ENCODE assay signal across 9 cellular contexts in genomic region chr4:98997176-98997575, GRCh38. TPM values are rescaled to one million over a fixed set of nuclear protein-coding genes. Genes with fewer than 3 reads are reported as not detected.
DNase-seq lines count a peak whose midpoint lies in the region; ATAC-seq and TF ChIP-seq lines count a peak whose summit lies in the region.
"Had no signal": no experiment of that assay in that cellular context is flagged by ENCODE, and none has a peak within 500 bp of the region (broad histone marks: within the 10 kb centered on the region; RNA-seq: fewer than 3 reads in every experiment).

No MANE protein-coding gene starts in this region.

- no peak for TF ChIP-seq CTCF in CD8-positive, alpha-beta T cell (IDR thresholded peaks at IDR 0.05)

- peaks cover 2% of the 10 kb centered on the region for H3K36me3 Mint-ChIP-seq in CD8-positive, alpha-beta T cell
- no peaks in the 10 kb centered on the region for H3K36me3 Mint-ChIP-seq in activated T-helper 17 cell treated with anti-CD3 and anti-CD28 coated beads, Interleukin-2, amount 50 U/mL, for 72 hours (ENCODE audit: low read depth)

- H3K9me3 Mint-ChIP-seq in CD8-positive, alpha-beta T cell: no peaks in the 10 kb centered on the region
- H3K9me3 Mint-ChIP-seq in activated T-helper 17 cell treated with anti-CD3 and anti-CD28 coated beads, Interleukin-2, amount 50 U/mL, for 72 hours: no peaks in the 10 kb centered on the region

- peaks cover 21% of the 10 kb centered on the region for H3K4me1 ChIP-seq in CD8-positive, alpha-beta T cell (ENCODE audit: insufficient read depth, low read length)
- H3K4me1 ChIP-seq in HUES48 (ENCODE audit: control insufficient read depth, insufficient read depth, low read length) (peaks cover 30% of the 10 kb centered on the region), mesodermal cell (ENCODE audit: control insufficient read depth, insufficient read depth, low read length, poor library complexity, severe bottlenecking) (no peaks in the 10 kb centered on the region)

- 0 out of 2 replicates have a peak overlapping the region, but pooled peaks have one; percentile 99 for H3K9ac ChIP-seq in HUES48 (ENCODE audit: low read depth, low read length)

- no peaks in the 10 kb centered on the region for H3K27me3 Mint-ChIP-seq in CD8-positive, alpha-beta T cell (ENCODE audit: low read depth)
- H3K27me3 Mint-ChIP-seq in activated T-helper 17 cell treated with anti-CD3 and anti-CD28 coated beads, Interleukin-2, amount 50 U/mL, for 72 hours: no peaks in the 10 kb centered on the region

- POLR2A ChIA-PET in CD8-positive, alpha-beta T cell (lab: Charles Lee): interaction anchor here (3.3 kb wide), 1 partner anchor 91 kb away, joined by 52 read pairs; the partner anchor contains the start of gene ADH5

- DNase-seq in CD8-positive, alpha-beta T cell: no peak
- no peak for DNase-seq in epidermal melanocyte (ENCODE audit: insufficient read length, low spot score)
- no peak for DNase-seq in HUDEP-2 (lab: John Stamatoyannopoulos, UW; ENCODE audit: unreplicated experiment in 76 of 76)
- DNase-seq: NCI-H510A had no signal

- H3K9me3 ChIP-seq in CD8-positive, alpha-beta T cell (ENCODE audit: low read length): no peaks in the 10 kb centered on the region
- no peaks in the 10 kb centered on the region for H3K9me3 ChIP-seq in HUES48 (ENCODE audit: control insufficient read depth, insufficient read depth, low read length)
- H3K9me3 ChIP-seq in mesodermal cell (ENCODE audit: control insufficient read depth, low read length): no peaks in the 10 kb centered on the region

- H3K27me3 ChIP-seq in CD8-positive, alpha-beta T cell (ENCODE audit: insufficient read depth, low read length): no peaks in the 10 kb centered on the region
- H3K27me3 ChIP-seq in HUES48 (ENCODE audit: control insufficient read depth, insufficient read depth, low read length): no peaks in the 10 kb centered on the region

- CTCF ChIA-PET in CD8-positive, alpha-beta T cell (lab: Charles Lee): interaction anchor here (3.7 to 10.2 kb wide), 2 partner anchors 58 to 68 kb away, joined by 23 to 251 read pairs; partner anchors contain the start of gene EIF4E

- no peak overlapping the region for H3K27ac Mint-ChIP-seq in CD8-positive, alpha-beta T cell
- H3K27ac Mint-ChIP-seq in activated T-helper 17 cell treated with anti-CD3 and anti-CD28 coated beads, Interleukin-2, amount 50 U/mL, for 72 hours: no peak overlapping the region

- H3K4me3 Mint-ChIP-seq in CD8-positive, alpha-beta T cell: peak overlapping the region; percentile 4
- H3K4me3 Mint-ChIP-seq in activated T-helper 17 cell treated with anti-CD3 and anti-CD28 coated beads, Interleukin-2, amount 50 U/mL, for 72 hours: peak overlapping the region; percentile 84

- H3K4me1 Mint-ChIP-seq in CD8-positive, alpha-beta T cell (ENCODE audit: low read depth): peaks cover 54% of the 10 kb centered on the region
- peaks cover 30% of the 10 kb centered on the region for H3K4me1 Mint-ChIP-seq in activated T-helper 17 cell treated with anti-CD3 and anti-CD28 coated beads, Interleukin-2, amount 50 U/mL, for 72 hours

- WGBS in mesodermal cell (ENCODE audit: insufficient coverage in 2 of 2), 2 experiments: 77 to 81% methylated on average over 3 of the region's 6 CpGs

- H3K36me3 ChIP-seq in CD8-positive, alpha-beta T cell (ENCODE audit: insufficient read depth, low read length): no peaks in the 10 kb centered on the region
- H3K36me3 ChIP-seq in HUES48 (ENCODE audit: control insufficient read depth, insufficient read depth, low read length): no peaks in the 10 kb centered on the region
- no peaks in the 10 kb centered on the region for H3K36me3 ChIP-seq in mesodermal cell (ENCODE audit: control insufficient read depth, insufficient read depth, low read length)

- intact Hi-C loops in CD8-positive, alpha-beta T cell (cut with DNase I, micrococcal nuclease): loop anchor here (1.0 to 10.0 kb wide), 10 partner anchors 45 to 950 kb away; partner anchors contain the start of genes LAMTOR3 (in 2 of the 2) and DNAJB14 (in 1 of the 2)

- no peak overlapping the region for H3K27ac ChIP-seq in CD8-positive, alpha-beta T cell (ENCODE audit: low read depth, low read length)
- H3K27ac ChIP-seq in HUES48 (ENCODE audit: low read depth, low read length) (peak overlapping the region; percentile 40), mesodermal cell (ENCODE audit: low read depth, low read length, severe bottlenecking) (no peak overlapping the region)

- ATAC-seq in CD8-positive, alpha-beta T cell: no peak
- no peak for ATAC-seq in activated T-helper 17 cell treated with anti-CD3 and anti-CD28 coated beads, Interleukin-2, amount 50 U/mL, for 72 hours (replicated peaks)
- no peak for ATAC-seq in GM19467 (IDR thresholded peaks at IDR 0.05; ENCODE audit: unreplicated experiment)
- no peak for ATAC-seq in GM19463 (IDR thresholded peaks at IDR 0.05; ENCODE audit: unreplicated experiment)

- no peak overlapping the region for H3K4me3 ChIP-seq in CD8-positive, alpha-beta T cell (ENCODE audit: low read depth, low read length)
- peak overlapping the region; percentile 100 for H3K4me3 ChIP-seq in HUES48 (ENCODE audit: low read depth, low read length)
- H3K4me3 ChIP-seq in mesodermal cell (ENCODE audit: extremely low read depth, insufficient read depth, low read length, poor library complexity, severe bottlenecking): peak overlapping the region; percentile 88

RNA-seq across cellular contexts. Expression of gene METAP1, which starts 1.7 kb away (rescaled TPM):
- 10 to 100 TPM; 21.0 to 23.2 TPM for total RNA-seq in CD8-positive, alpha-beta T cell
- total RNA-seq in activated T-helper 17 cell treated with anti-CD3 and anti-CD28 coated beads, Interleukin-2, amount 50 U/mL, for 72 hours: 10 to 100 TPM; 59.6 to 64.1 TPM
- 58.2 TPM for polyA plus RNA-seq in mesodermal cell (2013, experiment 1 of 2)
- polyA plus RNA-seq in mesodermal cell (2013, experiment 2 of 2): 63.7 TPM
